ENCODE assay signal across 1 cellular context in genomic region chr19:677201-677600, GRCh38.
TF ChIP-seq lines count a peak whose summit lies in the region.

No MANE protein-coding gene starts in this region.

TF ChIP-seq in A549, 52 proteins besides CTCF, POLR2A, EP300 and RAD21 (continued from another document):
- TF ChIP-seq FOSB (CRISPR knock-in tag; IDR thresholded peaks at IDR 0.05) (no peak), EHF (CRISPR knock-in tag; IDR thresholded peaks at IDR 0.05) (no peak), CBX2 (IDR thresholded peaks at IDR 0.05; ENCODE audit: borderline replicate concordance, low read depth) (no peak), ZNF302 (CRISPR knock-in tag; IDR thresholded peaks at IDR 0.05) (no peak), HEYL (CRISPR knock-in tag; IDR thresholded peaks at IDR 0.05) (no peak), FOSL2 (IDR thresholded peaks at IDR 0.05) (peak; percentile 30; the same call in 1 of the 2 replicates), FOSL2 (CRISPR knock-in tag; IDR thresholded peaks at IDR 0.05) (peak; percentile 77), FOXS1 (CRISPR knock-in tag; IDR thresholded peaks at IDR 0.05) (no peak), HOXB13 (CRISPR knock-in tag; IDR thresholded peaks at IDR 0.05; ENCODE audit: low read depth) (no peak), PHF8 (IDR thresholded peaks at IDR 0.05; ENCODE audit: borderline replicate concordance, low read depth) (no peak), PBX3 (IDR thresholded peaks at IDR 0.05) (no peak; the same call in 1 of the 2 replicates), GATA3 (IDR thresholded peaks at IDR 0.05; ENCODE audit: borderline replicate concordance) (no peak; the same call in 1 of the 2 replicates), KDM1A (IDR thresholded peaks at IDR 0.05; ENCODE audit: low read depth) (no peak), TP53 (CRISPR knock-in tag; IDR thresholded peaks at IDR 0.05) (no peak), SREBF2 (IDR thresholded peaks at IDR 0.05) (no peak), ZSCAN20 (CRISPR knock-in tag; IDR thresholded peaks at IDR 0.05) (no peak), HOXB5 (CRISPR knock-in tag; IDR thresholded peaks at IDR 0.05) (no peak), JUNB (IDR thresholded peaks at IDR 0.05) (peak; percentile 20; the same call in 1 of the 2 replicates), CHD2 (IDR thresholded peaks at IDR 0.05; ENCODE audit: low read length, partially characterized antibody) (no peak), BHLHE40 (IDR thresholded peaks at IDR 0.05; ENCODE audit: low read depth, low read length) (0 out of 2 replicates have a peak, but pooled peaks have one; percentile 13), ESRRA (IDR thresholded peaks at IDR 0.05; ENCODE audit: borderline replicate concordance, low read length) (no peak), CEBPB (IDR thresholded peaks at IDR 0.05) (no peak), RARB (CRISPR knock-in tag; IDR thresholded peaks at IDR 0.05) (no peak), MAFK (IDR thresholded peaks at IDR 0.05; ENCODE audit: partially characterized antibody) (no peak), RNF2 (IDR thresholded peaks at IDR 0.05; ENCODE audit: borderline replicate concordance, low read depth) (no peak), KDM5A (IDR thresholded peaks at IDR 0.05) (no peak), HDAC2 (IDR thresholded peaks at IDR 0.05) (no peak), NPAS2 (CRISPR knock-in tag; IDR thresholded peaks at IDR 0.05; ENCODE audit: borderline replicate concordance) (no peak), RCOR1 (IDR thresholded peaks at IDR 0.05; ENCODE audit: low read depth, low read length) (no peak), TFCP2L1 (CRISPR knock-in tag; IDR thresholded peaks at IDR 0.05) (no peak), ZFP36 (IDR thresholded peaks at IDR 0.05; ENCODE audit: borderline replicate concordance, partially characterized antibody) (peak; percentile 56), MAZ (IDR thresholded peaks at IDR 0.05; ENCODE audit: borderline replicate concordance, low read depth, low read length) (no peak), USF2 (IDR thresholded peaks at IDR 0.05) (no peak), NFE2L2 (conservative IDR thresholded peaks at IDR 0.05; ENCODE audit: low read length) (no peak), POLR2AphosphoS2 (conservative IDR thresholded peaks at IDR 0.05; ENCODE audit: low read length) (no peak), MYC (IDR thresholded peaks at IDR 0.05; ENCODE audit: borderline replicate concordance, low read length) (peak; percentile 57; the same call in 1 of the 2 replicates)
- TF ChIP-seq, protein P1, sequence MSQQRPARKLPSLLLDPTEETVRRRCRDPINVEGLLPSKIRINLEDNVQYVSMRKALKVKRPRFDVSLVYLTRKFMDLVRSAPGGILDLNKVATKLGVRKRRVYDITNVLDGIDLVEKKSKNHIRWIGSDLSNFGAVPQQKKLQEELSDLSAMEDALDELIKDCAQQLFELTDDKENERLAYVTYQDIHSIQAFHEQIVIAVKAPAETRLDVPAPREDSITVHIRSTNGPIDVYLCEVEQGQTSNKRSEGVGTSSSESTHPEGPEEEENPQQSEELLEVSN (IDR thresholded peaks at IDR 0.05; ENCODE audit: borderline replicate concordance, low read depth), result peak; percentile 63; the same call in 1 of the 2 replicates
- TF ChIP-seq, protein P2, sequence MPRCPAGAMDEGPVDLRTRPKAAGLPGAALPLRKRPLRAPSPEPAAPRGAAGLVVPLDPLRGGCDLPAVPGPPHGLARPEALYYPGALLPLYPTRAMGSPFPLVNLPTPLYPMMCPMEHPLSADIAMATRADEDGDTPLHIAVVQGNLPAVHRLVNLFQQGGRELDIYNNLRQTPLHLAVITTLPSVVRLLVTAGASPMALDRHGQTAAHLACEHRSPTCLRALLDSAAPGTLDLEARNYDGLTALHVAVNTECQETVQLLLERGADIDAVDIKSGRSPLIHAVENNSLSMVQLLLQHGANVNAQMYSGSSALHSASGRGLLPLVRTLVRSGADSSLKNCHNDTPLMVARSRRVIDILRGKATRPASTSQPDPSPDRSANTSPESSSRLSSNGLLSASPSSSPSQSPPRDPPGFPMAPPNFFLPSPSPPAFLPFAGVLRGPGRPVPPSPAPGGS (IDR thresholded peaks at IDR 0.05), result no peak
- TF ChIP-seq, protein P3, sequence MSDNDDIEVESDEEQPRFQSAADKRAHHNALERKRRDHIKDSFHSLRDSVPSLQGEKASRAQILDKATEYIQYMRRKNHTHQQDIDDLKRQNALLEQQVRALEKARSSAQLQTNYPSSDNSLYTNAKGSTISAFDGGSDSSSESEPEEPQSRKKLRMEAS (IDR thresholded peaks at IDR 0.05), result peak; percentile 87
